In genomic region chr6:126373344-126373743, GRCh38 we compare ENCODE assay signal across 1 cellular context.
TF ChIP-seq lines count a peak whose summit lies in the region.

No MANE protein-coding gene starts in this region.

TF ChIP-seq in GM23338, 12 proteins besides CTCF, POLR2A, EP300 and RAD21 (continued from another document):
- TF ChIP-seq REST (IDR thresholded peaks at IDR 0.05; ENCODE audit: unreplicated experiment): no peak
TF ChIP-seq in GM23338: peak in this region for 1.
